ENCODE assay signal across 18 cellular contexts in genomic region chr11:120220747-120221037, GRCh38. TPM values are rescaled to one million over a fixed set of nuclear protein-coding genes. Genes with fewer than 3 reads are reported as not detected.
A peak's percentile ranks its signal among the peaks of the same experiment; 100 is the strongest.
DNase-seq lines count a peak whose midpoint lies in the region; ATAC-seq, FAIRE-seq and TF ChIP-seq lines count a peak whose summit lies in the region.
"Had no signal": no experiment of that assay in that cellular context is flagged by ENCODE, and none has a peak within 500 bp of the region (broad histone marks: within the 10 kb centered on the region; RNA-seq: fewer than 3 reads in every experiment).

No MANE protein-coding gene starts in this region.

- no peak for TF ChIP-seq POLR2A in gastroesophageal sphincter (IDR thresholded peaks at IDR 0.05)
- no peak for TF ChIP-seq POLR2A in transverse colon (IDR thresholded peaks at IDR 0.05)

- no peaks in the 10 kb centered on the region for H3K27me3 ChIP-seq in left ventricle myocardium inferior (ENCODE audit: low read depth)
- H3K27me3 ChIP-seq in gastroesophageal sphincter = no peaks in the 10 kb centered on the region
- no peaks in the 10 kb centered on the region for H3K27me3 ChIP-seq in pancreas
- no peaks in the 10 kb centered on the region for H3K27me3 ChIP-seq in transverse colon
- H3K27me3 ChIP-seq: MG63 had no signal

- H3K4me1 ChIP-seq in left ventricle myocardium inferior (peaks cover 98% of the 10 kb centered on the region), gastroesophageal sphincter (peaks cover 0 to 100% (median 70%) of the 10 kb centered on the region in 3 donors), pancreas (peaks cover 19 to 35% (median 28%) of the 10 kb centered on the region in 3 donors), transverse colon (peaks cover 41 to 78% (median 52%) of the 10 kb centered on the region in 4 donors)

- intact Hi-C loops in left ventricle myocardium inferior (cut with micrococcal nuclease) = no loop called here
- intact Hi-C loops in Right ventricle myocardium superior (cut with DNase I) = no loop called here
- intact Hi-C loops in pancreas (cut with DNase I) = loop anchor here in 1 of 3 donors (10.0 kb wide), 1 partner anchor 46 kb away; no protein-coding TSS in a partner anchor
- intact Hi-C loops in transverse colon (cut with DNase I; ENCODE audit: low total_unique reads) = no loop called here

- ATAC-seq in Right ventricle myocardium superior (ENCODE audit: poor library complexity) (no peak), gastroesophageal sphincter (no peak), pancreas (peak in 3 of 4 donors; percentile 19 to 48 (median 30)), HG03097 (IDR thresholded peaks at IDR 0.05; ENCODE audit: low FRiP score, unreplicated experiment) (no peak)
- ATAC-seq: Panc1 had no signal

- TF ChIP-seq EP300 in gastroesophageal sphincter (IDR thresholded peaks at IDR 0.05) (no peak), transverse colon (IDR thresholded peaks at IDR 0.05; ENCODE audit: low read depth) (no peak)

- H3K36me3 ChIP-seq in left ventricle myocardium inferior = peaks cover 4% of the 10 kb centered on the region
- H3K36me3 ChIP-seq in gastroesophageal sphincter = no peaks in the 10 kb centered on the region
- H3K36me3 ChIP-seq in pancreas = no peaks in the 10 kb centered on the region
- no peaks in the 10 kb centered on the region for H3K36me3 ChIP-seq in transverse colon

- FAIRE-seq in pancreas (lab: Jason Lieb, UNC) = no peak
- FAIRE-seq: D721Med, G401.6 had no signal

- WGBS in gastroesophageal sphincter (ENCODE audit: low coverage in 1 of 2), 2 donors = no CpG with 5 or more reads among the region's 4 CpGs
- WGBS in pancreas, 2 donors = 35 to 40% methylated on average over 4 of the region's 4 CpGs
- WGBS in transverse colon (ENCODE audit: low coverage in 1 of 2), 2 donors = 81% methylated on average over 4 of the region's 4 CpGs; no CpG with 5 or more reads in 1 of the 2 donors

- in situ Hi-C loops in transverse colon (cut with MboI; ENCODE audit: low pct_ligation_motif_present in 1 of 4, low pct_unique_long_range_greater_than_20kb in 1 of 4, low sequenced_read_pairs in 3 of 4) = loop anchor here in 1 of 4 donors (10.0 kb wide), 1 partner anchor 46 kb away; no protein-coding TSS in a partner anchor

- DNase-seq in left ventricle myocardium inferior (no peak), Right ventricle myocardium superior (no peak), pancreas (peak in 2 of 6 donors; percentile 26 to 46), transverse colon (no peak), NCI-H526 (lab: John Stamatoyannopoulos, UW) (no peak)
- DNase-seq in activated CD4-positive, CD25-positive, alpha-beta regulatory T cell treated with anti-CD3 and anti-CD28 coated beads, Interleukin-2, amount 50 U/mL, for 72 hours = no peak
- DNase-seq: 8988T; CD4-positive, alpha-beta memory T cell; DMS79 treated with DMSO at 0.1 percent for 48 hours; MG63; NCI-H1092; NCI-H510A treated with DMSO at 0.1 percent for 48 hours; SHP77 had no signal

- TF ChIP-seq CTCF in left ventricle myocardium inferior (IDR thresholded peaks at IDR 0.05; ENCODE audit: borderline replicate concordance) (no peak), gastroesophageal sphincter (IDR thresholded peaks at IDR 0.05) (no peak), pancreas (IDR thresholded peaks at IDR 0.05) (no peak), transverse colon (IDR thresholded peaks at IDR 0.05) (no peak)

- H3K27ac ChIP-seq in left ventricle myocardium inferior (replicated peaks) (peak overlapping the region; percentile 88), gastroesophageal sphincter (peak overlapping the region in 3 of 4 donors; percentile 69 to 78 (median 73)), pancreas (peak overlapping the region in 3 of 4 donors; percentile 22 to 23 (median 22)), transverse colon (peak overlapping the region; percentile 61 to 78 (median 72))

- H3K4me3 ChIP-seq in left ventricle myocardium inferior (no peak overlapping the region), gastroesophageal sphincter (no peak overlapping the region), pancreas (no peak overlapping the region), transverse colon (no peak overlapping the region)
- H3K4me3 ChIP-seq: MG63 had no signal

- H3K9me3 ChIP-seq in left ventricle myocardium inferior (replicated peaks) = no peaks in the 10 kb centered on the region
- no peaks in the 10 kb centered on the region for H3K9me3 ChIP-seq in gastroesophageal sphincter
- no peaks in the 10 kb centered on the region for H3K9me3 ChIP-seq in pancreas
- H3K9me3 ChIP-seq in transverse colon = no peaks in the 10 kb centered on the region
- H3K9me3 ChIP-seq: MG63 had no signal

RNA-seq across cellular contexts. Expression of gene OAF, which starts 9.9 kb away (rescaled TPM):
- total RNA-seq in left ventricle myocardium inferior (23.7 TPM), Right ventricle myocardium superior (30.0 TPM), gastroesophageal sphincter (100 to 1,000 TPM in 1 of 4 donors, 10 to 100 TPM in 3; 30.0 to 100 (median 42.4) TPM), pancreas (10 to 100 TPM; 37.1 to 88.3 (median 49.0) TPM), transverse colon (100 to 1,000 TPM in 3 of 4 donors, 10 to 100 TPM in 1; 78.8 to 553 (median 287) TPM)
- 10 to 100 TPM; 21.6 to 35.0 TPM for polyA plus RNA-seq in pancreas

RNA-seq across cellular contexts. Expression of gene POU2F3, which starts 19.2 kb away (rescaled TPM):
- not detected for total RNA-seq in left ventricle myocardium inferior
- total RNA-seq in Right ventricle myocardium superior = not detected
- total RNA-seq in gastroesophageal sphincter = under 1 TPM in 2 of 4 donors, not detected in 2; 0.27 to 0.46 TPM
- total RNA-seq in pancreas = 1 to 10 TPM in 1 of 6 donors, under 1 TPM in 5; 0.12 to 2.6 (median 0.23) TPM
- polyA plus RNA-seq in pancreas = under 1 TPM; 0.27 to 0.54 TPM
- 1 to 10 TPM in 2 of 4 donors, not detected in 2; 1.9 to 2.2 TPM for total RNA-seq in transverse colon
- total RNA-seq: CD4-positive, alpha-beta memory T cell had no signal
- polyA plus RNA-seq: CD4-positive, alpha-beta memory T cell had no signal

Comparison
In these comparisons a context has a peak if more than half of its experiments do, and no peak if none do; other contexts are left out.
1. H3K27ac ChIP-seq: peak in every context shown above with its lines; median percentile 88 in left ventricle myocardium inferior; 73 in gastroesophageal sphincter; 72 in transverse colon; 22 in pancreas.
2. ATAC-seq: peak in pancreas (3 of 4); none in Right ventricle myocardium superior (single experiment), gastroesophageal sphincter (single experiment) and HG03097 (single experiment).